1 cellular context compared by ENCODE assay signal in the genomic region with DNA sequence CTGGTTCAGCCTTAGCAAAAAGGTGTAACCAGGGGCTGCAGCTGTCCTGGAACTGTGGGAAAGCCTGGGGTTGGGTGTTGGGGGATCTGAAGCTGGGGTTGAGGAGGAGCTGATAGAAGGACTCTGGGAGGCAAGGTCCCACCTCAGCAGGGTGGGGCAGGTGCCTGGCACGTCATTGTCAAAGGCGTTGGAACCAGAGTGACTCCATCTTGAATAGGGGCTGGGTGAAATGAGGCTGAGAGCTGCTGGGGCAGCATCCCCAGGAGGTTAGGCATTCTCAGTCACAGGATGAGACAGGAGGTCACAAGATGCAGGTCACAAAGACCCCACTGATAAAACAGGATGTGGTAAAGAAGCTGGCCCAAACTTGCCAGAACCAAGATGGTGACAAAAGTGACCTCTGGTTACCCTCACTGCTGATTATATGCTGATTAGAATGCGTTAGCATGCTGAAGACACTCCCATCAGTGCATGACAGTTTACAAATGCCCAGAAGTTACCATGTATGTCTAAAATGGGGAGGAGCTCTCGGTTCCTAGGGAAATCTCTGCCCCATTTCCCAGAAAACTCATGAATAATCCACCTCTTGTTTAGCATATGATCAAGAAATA.
TF ChIP-seq lines count a peak whose summit lies in the region.

No MANE protein-coding gene starts in this region.

TF ChIP-seq in K562, 482 proteins besides CTCF, POLR2A, EP300 and RAD21 (continued from another document and continues in another):
- TF ChIP-seq, protein P1, sequence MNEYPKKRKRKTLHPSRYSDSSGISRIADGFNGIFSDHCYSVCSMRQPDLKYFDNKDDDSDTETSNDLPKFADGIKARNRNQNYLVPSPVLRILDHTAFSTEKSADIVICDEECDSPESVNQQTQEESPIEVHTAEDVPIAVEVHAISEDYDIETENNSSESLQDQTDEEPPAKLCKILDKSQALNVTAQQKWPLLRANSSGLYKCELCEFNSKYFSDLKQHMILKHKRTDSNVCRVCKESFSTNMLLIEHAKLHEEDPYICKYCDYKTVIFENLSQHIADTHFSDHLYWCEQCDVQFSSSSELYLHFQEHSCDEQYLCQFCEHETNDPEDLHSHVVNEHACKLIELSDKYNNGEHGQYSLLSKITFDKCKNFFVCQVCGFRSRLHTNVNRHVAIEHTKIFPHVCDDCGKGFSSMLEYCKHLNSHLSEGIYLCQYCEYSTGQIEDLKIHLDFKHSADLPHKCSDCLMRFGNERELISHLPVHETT (CRISPR knock-in tag; conservative IDR thresholded peaks at IDR 0.05 in 1 of 2, IDR thresholded peaks at IDR 0.05 in 1 of 2), result peak in 1 of 2 experiments; percentile 98; a peak in 2 of 4 replicates
- TF ChIP-seq ZNF311 (CRISPR knock-in tag; IDR thresholded peaks at IDR 0.05) (peak; percentile 99), ZNF143 (CRISPR knock-in tag; IDR thresholded peaks at IDR 0.05) (no peak), CEBPG (CRISPR knock-in tag; IDR thresholded peaks at IDR 0.05) (no peak), CEBPG (tag; conservative IDR thresholded peaks at IDR 0.05 in 1 of 2, IDR thresholded peaks at IDR 0.05 in 1 of 2) (0 out of 4 replicates have a peak, but pooled peaks of 1 of the 2 experiments have one; percentile 8), HNRNPL (IDR thresholded peaks at IDR 0.05; ENCODE audit: low read depth, low read length) (no peak), PPARD (CRISPR knock-in tag; IDR thresholded peaks at IDR 0.05) (peak; percentile 86; the same call in 1 of the 2 replicates), ZNF444 (CRISPR knock-in tag; IDR thresholded peaks at IDR 0.05) (peak; percentile 67; the same call in 1 of the 2 replicates), RNF2 (IDR thresholded peaks at IDR 0.05) (peak; percentile 16; the same call in 1 of the 2 replicates), ZFPM2 (CRISPR knock-in tag; IDR thresholded peaks at IDR 0.05) (peak; percentile 92; the same call in 1 of the 2 replicates), ZC3H4 (CRISPR knock-in tag; IDR thresholded peaks at IDR 0.05; ENCODE audit: borderline replicate concordance) (no peak), ZNF134 (CRISPR knock-in tag; conservative IDR thresholded peaks at IDR 0.05) (peak; percentile 95), POU5F1 (IDR thresholded peaks at IDR 0.05; ENCODE audit: borderline replicate concordance, low read depth, low read length, partially characterized antibody) (no peak), HOXB6 (CRISPR knock-in tag; IDR thresholded peaks at IDR 0.05; ENCODE audit: borderline replicate concordance) (peak; percentile 17; the same call in 1 of the 2 replicates), KLF1 (tag; IDR thresholded peaks at IDR 0.05) (peak; percentile 94), ZNF175 (CRISPR knock-in tag; IDR thresholded peaks at IDR 0.05; ENCODE audit: low read depth) (peak; percentile 100), RBM34 (IDR thresholded peaks at IDR 0.05; ENCODE audit: borderline replicate concordance, insufficient read depth, low read length) (no peak), ETV6 (IDR thresholded peaks at IDR 0.05; ENCODE audit: borderline replicate concordance in 1 of 2, low read depth in 2 of 2, low read length in 1 of 2) (no peak), ETV6 (CRISPR knock-in tag; IDR thresholded peaks at IDR 0.05; ENCODE audit: borderline replicate concordance) (no peak), ZNF253 (CRISPR knock-in tag; conservative IDR thresholded peaks at IDR 0.05) (peak; percentile 85), NR2C1 (IDR thresholded peaks at IDR 0.05) (no peak), NR2C1 (tag; IDR thresholded peaks at IDR 0.05) (peak; percentile 90), TAF7 (tag; IDR thresholded peaks at IDR 0.05) (peak; percentile 96), ZFP1 (CRISPR knock-in tag; IDR thresholded peaks at IDR 0.05) (peak; percentile 86), E2F3 (CRISPR knock-in tag; IDR thresholded peaks at IDR 0.05) (peak; percentile 97), ZBED1 (IDR thresholded peaks at IDR 0.05) (no peak), PTTG1 (tag; IDR thresholded peaks at IDR 0.05; ENCODE audit: low read depth) (peak; percentile 97), ZNF507 (tag; conservative IDR thresholded peaks at IDR 0.05) (peak; percentile 66), SMARCA5 (IDR thresholded peaks at IDR 0.05) (no peak), RHOXF2B (CRISPR knock-in tag; conservative IDR thresholded peaks at IDR 0.05) (peak; percentile 95), POLR3G (IDR thresholded peaks at IDR 0.05; ENCODE audit: extremely low read depth, insufficient read length, insufficient replicate concordance) (no peak), NUFIP1 (IDR thresholded peaks at IDR 0.05; ENCODE audit: partially characterized antibody) (no peak), MTF1 (CRISPR knock-in tag; IDR thresholded peaks at IDR 0.05; ENCODE audit: borderline replicate concordance) (no peak), ZNF24 (IDR thresholded peaks at IDR 0.05) (0 out of 2 replicates have a peak, but pooled peaks have one; percentile 15), HDAC1 (IDR thresholded peaks at IDR 0.05) (no peak), ERF (CRISPR knock-in tag; IDR thresholded peaks at IDR 0.05) (peak; percentile 99)
- TF ChIP-seq, protein P2, sequence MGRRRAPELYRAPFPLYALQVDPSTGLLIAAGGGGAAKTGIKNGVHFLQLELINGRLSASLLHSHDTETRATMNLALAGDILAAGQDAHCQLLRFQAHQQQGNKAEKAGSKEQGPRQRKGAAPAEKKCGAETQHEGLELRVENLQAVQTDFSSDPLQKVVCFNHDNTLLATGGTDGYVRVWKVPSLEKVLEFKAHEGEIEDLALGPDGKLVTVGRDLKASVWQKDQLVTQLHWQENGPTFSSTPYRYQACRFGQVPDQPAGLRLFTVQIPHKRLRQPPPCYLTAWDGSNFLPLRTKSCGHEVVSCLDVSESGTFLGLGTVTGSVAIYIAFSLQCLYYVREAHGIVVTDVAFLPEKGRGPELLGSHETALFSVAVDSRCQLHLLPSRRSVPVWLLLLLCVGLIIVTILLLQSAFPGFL (CRISPR knock-in tag; IDR thresholded peaks at IDR 0.05), result no peak
- TF ChIP-seq, protein P3, sequence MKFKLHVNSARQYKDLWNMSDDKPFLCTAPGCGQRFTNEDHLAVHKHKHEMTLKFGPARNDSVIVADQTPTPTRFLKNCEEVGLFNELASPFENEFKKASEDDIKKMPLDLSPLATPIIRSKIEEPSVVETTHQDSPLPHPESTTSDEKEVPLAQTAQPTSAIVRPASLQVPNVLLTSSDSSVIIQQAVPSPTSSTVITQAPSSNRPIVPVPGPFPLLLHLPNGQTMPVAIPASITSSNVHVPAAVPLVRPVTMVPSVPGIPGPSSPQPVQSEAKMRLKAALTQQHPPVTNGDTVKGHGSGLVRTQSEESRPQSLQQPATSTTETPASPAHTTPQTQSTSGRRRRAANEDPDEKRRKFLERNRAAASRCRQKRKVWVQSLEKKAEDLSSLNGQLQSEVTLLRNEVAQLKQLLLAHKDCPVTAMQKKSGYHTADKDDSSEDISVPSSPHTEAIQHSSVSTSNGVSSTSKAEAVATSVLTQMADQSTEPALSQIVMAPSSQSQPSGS (CRISPR knock-in tag; IDR thresholded peaks at IDR 0.05), result no peak
- TF ChIP-seq, protein P4, sequence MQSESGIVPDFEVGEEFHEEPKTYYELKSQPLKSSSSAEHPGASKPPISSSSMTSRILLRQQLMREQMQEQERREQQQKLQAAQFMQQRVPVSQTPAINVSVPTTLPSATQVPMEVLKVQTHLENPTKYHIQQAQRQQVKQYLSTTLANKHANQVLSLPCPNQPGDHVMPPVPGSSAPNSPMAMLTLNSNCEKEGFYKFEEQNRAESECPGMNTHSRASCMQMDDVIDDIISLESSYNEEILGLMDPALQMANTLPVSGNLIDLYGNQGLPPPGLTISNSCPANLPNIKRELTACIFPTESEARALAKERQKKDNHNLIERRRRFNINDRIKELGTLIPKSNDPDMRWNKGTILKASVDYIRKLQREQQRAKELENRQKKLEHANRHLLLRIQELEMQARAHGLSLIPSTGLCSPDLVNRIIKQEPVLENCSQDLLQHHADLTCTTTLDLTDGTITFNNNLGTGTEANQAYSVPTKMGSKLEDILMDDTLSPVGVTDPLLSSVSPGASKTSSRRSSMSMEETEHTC (IDR thresholded peaks at IDR 0.05), result peak; percentile 36; the same call in 1 of the 2 replicates
- TF ChIP-seq, protein P5, sequence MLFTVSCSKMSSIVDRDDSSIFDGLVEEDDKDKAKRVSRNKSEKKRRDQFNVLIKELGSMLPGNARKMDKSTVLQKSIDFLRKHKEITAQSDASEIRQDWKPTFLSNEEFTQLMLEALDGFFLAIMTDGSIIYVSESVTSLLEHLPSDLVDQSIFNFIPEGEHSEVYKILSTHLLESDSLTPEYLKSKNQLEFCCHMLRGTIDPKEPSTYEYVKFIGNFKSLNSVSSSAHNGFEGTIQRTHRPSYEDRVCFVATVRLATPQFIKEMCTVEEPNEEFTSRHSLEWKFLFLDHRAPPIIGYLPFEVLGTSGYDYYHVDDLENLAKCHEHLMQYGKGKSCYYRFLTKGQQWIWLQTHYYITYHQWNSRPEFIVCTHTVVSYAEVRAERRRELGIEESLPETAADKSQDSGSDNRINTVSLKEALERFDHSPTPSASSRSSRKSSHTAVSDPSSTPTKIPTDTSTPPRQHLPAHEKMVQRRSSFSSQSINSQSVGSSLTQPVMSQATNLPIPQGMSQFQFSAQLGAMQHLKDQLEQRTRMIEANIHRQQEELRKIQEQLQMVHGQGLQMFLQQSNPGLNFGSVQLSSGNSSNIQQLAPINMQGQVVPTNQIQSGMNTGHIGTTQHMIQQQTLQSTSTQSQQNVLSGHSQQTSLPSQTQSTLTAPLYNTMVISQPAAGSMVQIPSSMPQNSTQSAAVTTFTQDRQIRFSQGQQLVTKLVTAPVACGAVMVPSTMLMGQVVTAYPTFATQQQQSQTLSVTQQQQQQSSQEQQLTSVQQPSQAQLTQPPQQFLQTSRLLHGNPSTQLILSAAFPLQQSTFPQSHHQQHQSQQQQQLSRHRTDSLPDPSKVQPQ (CRISPR knock-in tag; IDR thresholded peaks at IDR 0.05; ENCODE audit: borderline replicate concordance), result peak; percentile 96
- TF ChIP-seq, protein P6, sequence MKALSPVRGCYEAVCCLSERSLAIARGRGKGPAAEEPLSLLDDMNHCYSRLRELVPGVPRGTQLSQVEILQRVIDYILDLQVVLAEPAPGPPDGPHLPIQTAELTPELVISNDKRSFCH (CRISPR knock-in tag; IDR thresholded peaks at IDR 0.05), result no peak
- TF ChIP-seq, protein P6 (tag; IDR thresholded peaks at IDR 0.05), result peak; percentile 100
- TF ChIP-seq, protein P7, sequence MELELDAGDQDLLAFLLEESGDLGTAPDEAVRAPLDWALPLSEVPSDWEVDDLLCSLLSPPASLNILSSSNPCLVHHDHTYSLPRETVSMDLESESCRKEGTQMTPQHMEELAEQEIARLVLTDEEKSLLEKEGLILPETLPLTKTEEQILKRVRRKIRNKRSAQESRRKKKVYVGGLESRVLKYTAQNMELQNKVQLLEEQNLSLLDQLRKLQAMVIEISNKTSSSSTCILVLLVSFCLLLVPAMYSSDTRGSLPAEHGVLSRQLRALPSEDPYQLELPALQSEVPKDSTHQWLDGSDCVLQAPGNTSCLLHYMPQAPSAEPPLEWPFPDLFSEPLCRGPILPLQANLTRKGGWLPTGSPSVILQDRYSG (tag; conservative IDR thresholded peaks at IDR 0.05; ENCODE audit: low read depth), result peak; percentile 98
- TF ChIP-seq, protein P8, sequence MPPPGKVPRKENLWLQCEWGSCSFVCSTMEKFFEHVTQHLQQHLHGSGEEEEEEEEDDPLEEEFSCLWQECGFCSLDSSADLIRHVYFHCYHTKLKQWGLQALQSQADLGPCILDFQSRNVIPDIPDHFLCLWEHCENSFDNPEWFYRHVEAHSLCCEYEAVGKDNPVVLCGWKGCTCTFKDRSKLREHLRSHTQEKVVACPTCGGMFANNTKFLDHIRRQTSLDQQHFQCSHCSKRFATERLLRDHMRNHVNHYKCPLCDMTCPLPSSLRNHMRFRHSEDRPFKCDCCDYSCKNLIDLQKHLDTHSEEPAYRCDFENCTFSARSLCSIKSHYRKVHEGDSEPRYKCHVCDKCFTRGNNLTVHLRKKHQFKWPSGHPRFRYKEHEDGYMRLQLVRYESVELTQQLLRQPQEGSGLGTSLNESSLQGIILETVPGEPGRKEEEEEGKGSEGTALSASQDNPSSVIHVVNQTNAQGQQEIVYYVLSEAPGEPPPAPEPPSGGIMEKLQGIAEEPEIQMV (tag; conservative IDR thresholded peaks at IDR 0.05; ENCODE audit: low read depth), result peak; percentile 60
- TF ChIP-seq, protein P9, sequence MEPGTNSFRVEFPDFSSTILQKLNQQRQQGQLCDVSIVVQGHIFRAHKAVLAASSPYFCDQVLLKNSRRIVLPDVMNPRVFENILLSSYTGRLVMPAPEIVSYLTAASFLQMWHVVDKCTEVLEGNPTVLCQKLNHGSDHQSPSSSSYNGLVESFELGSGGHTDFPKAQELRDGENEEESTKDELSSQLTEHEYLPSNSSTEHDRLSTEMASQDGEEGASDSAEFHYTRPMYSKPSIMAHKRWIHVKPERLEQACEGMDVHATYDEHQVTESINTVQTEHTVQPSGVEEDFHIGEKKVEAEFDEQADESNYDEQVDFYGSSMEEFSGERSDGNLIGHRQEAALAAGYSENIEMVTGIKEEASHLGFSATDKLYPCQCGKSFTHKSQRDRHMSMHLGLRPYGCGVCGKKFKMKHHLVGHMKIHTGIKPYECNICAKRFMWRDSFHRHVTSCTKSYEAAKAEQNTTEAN (CRISPR knock-in tag; IDR thresholded peaks at IDR 0.05), result no peak
- TF ChIP-seq, protein P10, sequence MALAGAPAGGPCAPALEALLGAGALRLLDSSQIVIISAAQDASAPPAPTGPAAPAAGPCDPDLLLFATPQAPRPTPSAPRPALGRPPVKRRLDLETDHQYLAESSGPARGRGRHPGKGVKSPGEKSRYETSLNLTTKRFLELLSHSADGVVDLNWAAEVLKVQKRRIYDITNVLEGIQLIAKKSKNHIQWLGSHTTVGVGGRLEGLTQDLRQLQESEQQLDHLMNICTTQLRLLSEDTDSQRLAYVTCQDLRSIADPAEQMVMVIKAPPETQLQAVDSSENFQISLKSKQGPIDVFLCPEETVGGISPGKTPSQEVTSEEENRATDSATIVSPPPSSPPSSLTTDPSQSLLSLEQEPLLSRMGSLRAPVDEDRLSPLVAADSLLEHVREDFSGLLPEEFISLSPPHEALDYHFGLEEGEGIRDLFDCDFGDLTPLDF (CRISPR knock-in tag; IDR thresholded peaks at IDR 0.05), result no peak
- TF ChIP-seq, protein P11, sequence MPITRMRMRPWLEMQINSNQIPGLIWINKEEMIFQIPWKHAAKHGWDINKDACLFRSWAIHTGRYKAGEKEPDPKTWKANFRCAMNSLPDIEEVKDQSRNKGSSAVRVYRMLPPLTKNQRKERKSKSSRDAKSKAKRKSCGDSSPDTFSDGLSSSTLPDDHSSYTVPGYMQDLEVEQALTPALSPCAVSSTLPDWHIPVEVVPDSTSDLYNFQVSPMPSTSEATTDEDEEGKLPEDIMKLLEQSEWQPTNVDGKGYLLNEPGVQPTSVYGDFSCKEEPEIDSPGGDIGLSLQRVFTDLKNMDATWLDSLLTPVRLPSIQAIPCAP (CRISPR knock-in tag; IDR thresholded peaks at IDR 0.05; ENCODE audit: borderline replicate concordance), result no peak
- TF ChIP-seq, protein P12, sequence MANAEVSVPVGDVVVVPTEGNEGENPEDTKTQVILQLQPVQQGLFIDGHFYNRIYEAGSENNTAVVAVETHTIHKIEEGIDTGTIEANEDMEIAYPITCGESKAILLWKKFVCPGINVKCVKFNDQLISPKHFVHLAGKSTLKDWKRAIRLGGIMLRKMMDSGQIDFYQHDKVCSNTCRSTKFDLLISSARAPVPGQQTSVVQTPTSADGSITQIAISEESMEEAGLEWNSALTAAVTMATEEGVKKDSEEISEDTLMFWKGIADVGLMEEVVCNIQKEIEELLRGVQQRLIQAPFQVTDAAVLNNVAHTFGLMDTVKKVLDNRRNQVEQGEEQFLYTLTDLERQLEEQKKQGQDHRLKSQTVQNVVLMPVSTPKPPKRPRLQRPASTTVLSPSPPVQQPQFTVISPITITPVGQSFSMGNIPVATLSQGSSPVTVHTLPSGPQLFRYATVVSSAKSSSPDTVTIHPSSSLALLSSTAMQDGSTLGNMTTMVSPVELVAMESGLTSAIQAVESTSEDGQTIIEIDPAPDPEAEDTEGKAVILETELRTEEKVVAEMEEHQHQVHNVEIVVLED (CRISPR knock-in tag; IDR thresholded peaks at IDR 0.05), result peak; percentile 64; the same call in 1 of the 2 replicates
